Comparison of ENCODE assay signal across 15 cellular contexts in genomic region chr12:77402726-77403125, GRCh38.
DNase-seq lines count a peak whose midpoint lies in the region; ATAC-seq and FAIRE-seq lines count a peak whose summit lies in the region.
"Had no signal": no experiment of that assay in that cellular context is flagged by ENCODE, and none has a peak within 500 bp of the region (broad histone marks: within the 10 kb centered on the region; RNA-seq: fewer than 3 reads in every experiment).

No MANE protein-coding gene starts in this region.

- no peak for FAIRE-seq in urothelium cell line (lab: Jason Lieb, UNC)

- no peaks in the 10 kb centered on the region for H3K9me3 Mint-ChIP-seq in activated CD4-positive, alpha-beta T cell treated with anti-CD3 and anti-CD28 coated beads, Interleukin-2, amount 10 ng/mL, durations not matched to agents 24 days and 14 days
- no peaks in the 10 kb centered on the region for H3K9me3 Mint-ChIP-seq in activated T-cell treated with anti-CD3 and anti-CD28 coated beads, Interleukin-2, amount 50 U/mL, for 4 hours
- H3K9me3 Mint-ChIP-seq: activated CD4-positive, alpha-beta T cell treated with anti-CD3 and anti-CD28 coated beads, Interleukin-2, amount 10 ng/mL, durations not matched to agents 7 days and 5 days; neural crest cell; T-helper 1 cell treated with Interleukin-12 subunit alpha and Interleukin-12 subunit beta and Interleukin-4 antibody, amounts not matched to agents 30 μg/mL and 1 μg/mL, for 36 hours had no signal

- no peak overlapping the region for H3K4me3 Mint-ChIP-seq in activated CD4-positive, alpha-beta T cell treated with anti-CD3 and anti-CD28 coated beads, Interleukin-2, amount 10 ng/mL, durations not matched to agents 24 days and 14 days
- H3K4me3 Mint-ChIP-seq in activated T-cell treated with anti-CD3 and anti-CD28 coated beads, Interleukin-2, amount 50 U/mL, for 4 hours, result no peak overlapping the region
- H3K4me3 Mint-ChIP-seq: activated CD4-positive, alpha-beta T cell treated with anti-CD3 and anti-CD28 coated beads, Interleukin-2, amount 10 ng/mL, durations not matched to agents 7 days and 5 days; neural crest cell; T-helper 1 cell treated with Interleukin-12 subunit alpha and Interleukin-12 subunit beta and Interleukin-4 antibody, amounts not matched to agents 30 μg/mL and 1 μg/mL, for 36 hours had no signal

- H3K4me1 Mint-ChIP-seq in activated CD4-positive, alpha-beta T cell treated with anti-CD3 and anti-CD28 coated beads, Interleukin-2, amount 10 ng/mL, durations not matched to agents 24 days and 14 days, result no peaks in the 10 kb centered on the region
- H3K4me1 Mint-ChIP-seq in activated T-cell treated with anti-CD3 and anti-CD28 coated beads, Interleukin-2, amount 50 U/mL, for 4 hours (ENCODE audit: low read depth), result no peaks in the 10 kb centered on the region
- H3K4me1 Mint-ChIP-seq: activated CD4-positive, alpha-beta T cell treated with anti-CD3 and anti-CD28 coated beads, Interleukin-2, amount 10 ng/mL, durations not matched to agents 7 days and 5 days; neural crest cell had no signal

- no peak overlapping the region for H3K27ac Mint-ChIP-seq in activated CD4-positive, alpha-beta T cell treated with anti-CD3 and anti-CD28 coated beads, Interleukin-2, amount 10 ng/mL, durations not matched to agents 24 days and 14 days
- H3K27ac Mint-ChIP-seq: activated CD4-positive, alpha-beta T cell treated with anti-CD3 and anti-CD28 coated beads, Interleukin-2, amount 10 ng/mL, durations not matched to agents 7 days and 5 days; T-helper 1 cell treated with Interleukin-12 subunit alpha and Interleukin-12 subunit beta and Interleukin-4 antibody, amounts not matched to agents 30 μg/mL and 1 μg/mL, for 36 hours had no signal

- DNase-seq in activated CD4-positive, alpha-beta T cell treated with anti-CD3 and anti-CD28 coated beads, Interleukin-2, amount 10 ng/mL, durations not matched to agents 24 days and 14 days, result peak; percentile 1
- DNase-seq in activated CD4-positive, alpha-beta T cell treated with anti-CD3 and anti-CD28 coated beads for 1 hour, result no peak
- peak; percentile 82 for DNase-seq in NCI-H69 (lab: John Stamatoyannopoulos, UW)
- DNase-seq in fibroblast of gingiva (ENCODE audit: low read depth), result peak; percentile 57
- peak; percentile 2 for DNase-seq in urothelium cell line (ENCODE audit: low spot score)
- DNase-seq in activated T-cell treated with anti-CD3 and anti-CD28 coated beads, Interleukin-2, amount 50 U/mL, for 48 hours, result no peak
- DNase-seq in activated T-cell treated with anti-CD3 and anti-CD28 coated beads, Interleukin-2, amount 50 U/mL, for 4 hours, result no peak
- DNase-seq in T-helper 2 cell, result no peak
- DNase-seq: activated CD4-positive, alpha-beta T cell treated with anti-CD3 and anti-CD28 coated beads, Interleukin-2, amount 10 ng/mL, durations not matched to agents 7 days and 5 days; activated gamma-delta T cell; colonic mucosa; left colon; upper lobe of left lung had no signal

- intact Hi-C loops in activated CD4-positive, alpha-beta T cell treated with anti-CD3 and anti-CD28 coated beads, Interleukin-2, amount 10 ng/mL, durations not matched to agents 24 days and 14 days (cut with micrococcal nuclease), result no loop called here

- no peaks in the 10 kb centered on the region for H3K36me3 Mint-ChIP-seq in activated CD4-positive, alpha-beta T cell treated with anti-CD3 and anti-CD28 coated beads, Interleukin-2, amount 10 ng/mL, durations not matched to agents 24 days and 14 days (ENCODE audit: low read depth)
- H3K36me3 Mint-ChIP-seq in activated T-cell treated with anti-CD3 and anti-CD28 coated beads, Interleukin-2, amount 50 U/mL, for 4 hours (ENCODE audit: insufficient read depth), result no peaks in the 10 kb centered on the region

- ATAC-seq in activated T-cell treated with anti-CD3 and anti-CD28 coated beads, Interleukin-2, amount 50 U/mL, for 4 hours, result no peak
- ATAC-seq: left colon had no signal

- H3K27me3 Mint-ChIP-seq in activated CD4-positive, alpha-beta T cell treated with anti-CD3 and anti-CD28 coated beads, Interleukin-2, amount 10 ng/mL, durations not matched to agents 24 days and 14 days, result no peaks in the 10 kb centered on the region
- no peaks in the 10 kb centered on the region for H3K27me3 Mint-ChIP-seq in activated T-cell treated with anti-CD3 and anti-CD28 coated beads, Interleukin-2, amount 50 U/mL, for 4 hours (ENCODE audit: low read depth)
- H3K27me3 Mint-ChIP-seq: activated CD4-positive, alpha-beta T cell treated with anti-CD3 and anti-CD28 coated beads, Interleukin-2, amount 10 ng/mL, durations not matched to agents 7 days and 5 days had no signal

Comparison
In these comparisons a context has a peak if more than half of its experiments do, and no peak if none do; other contexts are left out.
1. DNase-seq: peak in activated CD4-positive, alpha-beta T cell treated with anti-CD3 and anti-CD28 coated beads, Interleukin-2, amount 10 ng/mL, durations not matched to agents 24 days and 14 days (single experiment), NCI-H69 (single experiment), fibroblast of gingiva (single experiment) and urothelium cell line (single experiment); none in activated CD4-positive, alpha-beta T cell treated with anti-CD3 and anti-CD28 coated beads for 1 hour (single experiment), activated T-cell treated with anti-CD3 and anti-CD28 coated beads, Interleukin-2, amount 50 U/mL, for 48 hours (0 of 2), activated T-cell treated with anti-CD3 and anti-CD28 coated beads, Interleukin-2, amount 50 U/mL, for 4 hours (single experiment) and T-helper 2 cell (0 of 5).